Comparison of ENCODE assay signal across 31 cellular contexts in the genomic region with DNA sequence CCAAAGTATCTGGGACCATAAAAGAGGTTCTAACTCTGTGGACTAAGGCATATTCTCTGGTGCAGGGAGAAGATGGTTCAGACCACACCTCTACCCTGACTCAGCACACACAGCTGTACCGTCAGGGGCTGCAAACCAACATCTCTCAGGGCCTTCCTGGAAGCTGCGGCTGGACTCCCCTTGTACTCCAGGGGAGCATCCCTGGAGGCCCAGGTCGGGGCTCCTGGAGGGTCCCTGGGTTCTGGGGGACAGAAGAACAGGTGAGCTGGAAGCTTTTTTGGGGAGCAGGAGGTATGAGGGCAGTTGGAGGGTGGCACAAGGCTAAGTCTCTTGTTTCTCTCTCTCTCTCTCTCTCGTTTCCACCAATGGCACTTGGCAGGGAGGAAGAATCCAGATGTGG.
"Had no signal": no experiment of that assay in that cellular context is flagged by ENCODE, and none has a peak within 500 bp of the region (broad histone marks: within the 10 kb centered on the region; RNA-seq: fewer than 3 reads in every experiment).

No MANE protein-coding gene starts in this region.

- H3K9me3 ChIP-seq: pancreas, prostate gland, right atrium auricular region, right lobe of liver, sigmoid colon, spleen, suprapubic skin, testis, tibial artery, transverse colon, upper lobe of right lung, uterus had no signal

- H3K4me3 ChIP-seq: pancreas, prostate gland, right atrium auricular region, right lobe of liver, sigmoid colon, spleen, suprapubic skin, testis, tibial artery, transverse colon, upper lobe of right lung, uterus had no signal

- H3K36me3 ChIP-seq: pancreas, prostate gland, right atrium auricular region, right lobe of liver, sigmoid colon, spleen, suprapubic skin, tibial artery, transverse colon, upper lobe of right lung, uterus had no signal

- ATAC-seq: naive thymus-derived CD8-positive, alpha-beta T cell; natural killer cell treated with Interleukin-12 subunit alpha and Interleukin-12 subunit beta and Interleukin-15 and Interleukin-18, amount 100 ng/mL, for 72 hours; pancreas; right lobe of liver; stimulated activated memory B cell treated with anti-CD40 and anti-IgM and Interleukin-4, amounts not matched to agents 10 μg/mL and 1 μg/mL and 100 μg/mL, for 72 hours; stimulated activated naive CD8-positive, alpha-beta T cell treated with anti-CD3 and anti-CD28 coated beads, Interleukin-15, amount 100 ng/mL, for 72 hours; stimulated activated naive CD8-positive, alpha-beta T cell treated with anti-CD3 and anti-CD28 coated beads, Interleukin-15, Interleukin-2, amounts not matched to agents 100 U/mL and 50 U/mL, for 24 hours; upper lobe of right lung had no signal

- H3K27ac Mint-ChIP-seq: naive B cell; naive thymus-derived CD8-positive, alpha-beta T cell; natural killer cell treated with Interleukin-12 subunit alpha and Interleukin-12 subunit beta and Interleukin-15 and Interleukin-18, amount 100 ng/mL, for 72 hours; stimulated activated memory B cell treated with anti-CD40 and anti-IgM and Interleukin-4, amounts not matched to agents 10 μg/mL and 1 μg/mL and 100 μg/mL, for 72 hours; stimulated activated naive CD8-positive, alpha-beta T cell treated with anti-CD3 and anti-CD28 coated beads, Interleukin-15, amount 100 ng/mL, for 72 hours; type B pancreatic cell had no signal

- H3K9me3 Mint-ChIP-seq: naive thymus-derived CD8-positive, alpha-beta T cell; natural killer cell treated with Interleukin-12 subunit alpha and Interleukin-12 subunit beta and Interleukin-15 and Interleukin-18, amount 100 ng/mL, for 72 hours; nephron progenitor cell; neural crest cell; stimulated activated memory B cell treated with anti-CD40 and anti-IgM and Interleukin-4, amounts not matched to agents 10 μg/mL and 1 μg/mL and 100 μg/mL, for 72 hours; stimulated activated naive CD8-positive, alpha-beta T cell treated with anti-CD3 and anti-CD28 coated beads, Interleukin-15, amount 100 ng/mL, for 72 hours; type B pancreatic cell had no signal

- DNase-seq: naive B cell; naive thymus-derived CD8-positive, alpha-beta T cell; nephron progenitor cell; occipital lobe; pancreas; retina; right lobe of liver; sigmoid colon; small intestine; spleen; stimulated activated CD4-positive, alpha-beta T cell treated with anti-CD3 and anti-CD28 coated beads, Interleukin-12 subunit alpha, Interleukin-12 subunit beta, amount 100 ng/mL, for 4 hours; stimulated activated CD4-positive, alpha-beta T cell treated with anti-CD3 and anti-CD28 coated beads, Interleukin-1b, Interleukin-23, amount 100 ng/mL, for 48 hours; stimulated activated CD4-positive, alpha-beta T cell treated with anti-CD3 and anti-CD28 coated beads, Interleukin-4, amount 100 ng/mL, for 1 hour; stimulated activated CD4-positive, alpha-beta T cell treated with anti-CD3 and anti-CD28 coated beads, Interleukin-4, amount 100 ng/mL, for 4 hours; stimulated activated CD8-positive, alpha-beta memory T cell treated with anti-CD3 and anti-CD28 coated beads, Interleukin-4, amount 100 ng/mL, for 48 hours; stimulated activated naive CD4-positive, alpha-beta T cell; stimulated activated naive CD8-positive, alpha-beta T cell treated with anti-CD3 and anti-CD28 coated beads, Interleukin-15, amount 100 ng/mL, for 72 hours; stimulated activated naive CD8-positive, alpha-beta T cell treated with anti-CD3 and anti-CD28 coated beads, Interleukin-15, Interleukin-2, amounts not matched to agents 100 U/mL and 50 U/mL, for 24 hours; substantia nigra; testis; tibial artery; transverse colon; upper lobe of right lung; uterus had no signal

- FAIRE-seq: pancreas, small intestine had no signal

- H3K27ac ChIP-seq: pancreas, prostate gland, right atrium auricular region, right lobe of liver, sigmoid colon, spleen, suprapubic skin, testis, tibial artery, transverse colon, upper lobe of right lung, uterus had no signal

- H3K4me3 Mint-ChIP-seq: naive B cell; naive thymus-derived CD8-positive, alpha-beta T cell; natural killer cell treated with Interleukin-12 subunit alpha and Interleukin-12 subunit beta and Interleukin-15 and Interleukin-18, amount 100 ng/mL, for 72 hours; nephron progenitor cell; neural crest cell; stimulated activated memory B cell treated with anti-CD40 and anti-IgM and Interleukin-4, amounts not matched to agents 10 μg/mL and 1 μg/mL and 100 μg/mL, for 72 hours; stimulated activated naive CD8-positive, alpha-beta T cell treated with anti-CD3 and anti-CD28 coated beads, Interleukin-15, amount 100 ng/mL, for 72 hours; type B pancreatic cell had no signal

- H3K27me3 ChIP-seq: pancreas, right atrium auricular region, right lobe of liver, sigmoid colon, testis, tibial artery, transverse colon, upper lobe of right lung, uterus had no signal

- H3K4me1 ChIP-seq: pancreas, prostate gland, uterus had no signal

- H3K27me3 Mint-ChIP-seq: stimulated activated naive CD8-positive, alpha-beta T cell treated with anti-CD3 and anti-CD28 coated beads, Interleukin-15, amount 100 ng/mL, for 72 hours had no signal

- H3K36me3 Mint-ChIP-seq: naive B cell; naive thymus-derived CD8-positive, alpha-beta T cell; natural killer cell treated with Interleukin-12 subunit alpha and Interleukin-12 subunit beta and Interleukin-15 and Interleukin-18, amount 100 ng/mL, for 72 hours; stimulated activated memory B cell treated with anti-CD40 and anti-IgM and Interleukin-4, amounts not matched to agents 10 μg/mL and 1 μg/mL and 100 μg/mL, for 72 hours; type B pancreatic cell had no signal
